Comparison of ENCODE assay signal across 19 cellular contexts in genomic region chr17:27921077-27921476, GRCh38. TPM values are rescaled to one million over a fixed set of nuclear protein-coding genes. Genes with fewer than 3 reads are reported as not detected.
DNase-seq lines count a peak whose midpoint lies in the region; ATAC-seq and TF ChIP-seq lines count a peak whose summit lies in the region.
"Had no signal": no experiment of that assay in that cellular context is flagged by ENCODE, and none has a peak within 500 bp of the region (broad histone marks: within the 10 kb centered on the region; RNA-seq: fewer than 3 reads in every experiment).

No MANE protein-coding gene starts in this region.

- peak overlapping the region in 5 of 10 donors; percentile 21 to 54 (median 46) for H3K27ac ChIP-seq in heart right ventricle
- peak overlapping the region; percentile 22 to 61 for H3K27ac ChIP-seq in right atrium auricular region
- no peak overlapping the region for H3K27ac ChIP-seq in trophoblast cell (ENCODE audit: low read depth, low read length)
- H3K27ac ChIP-seq: 22Rv1, BLaER1, C4-2B had no signal

- peak overlapping the region; percentile 25 for H2AFZ ChIP-seq in trophoblast cell (ENCODE audit: insufficient read depth, low read length, poor library complexity)
- H2AFZ ChIP-seq: GM23338 had no signal

- H3K4me3 ChIP-seq in heart right ventricle (no peak overlapping the region), right atrium auricular region (no peak overlapping the region), trophoblast cell (ENCODE audit: low read depth, low read length) (peak overlapping the region; percentile 21)
- H3K4me3 ChIP-seq: BLaER1, GM23338 had no signal

- H3K4me1 ChIP-seq in heart right ventricle (peaks cover 0 to 14% (median 3%) of the 10 kb centered on the region in 9 donors), right atrium auricular region (peaks cover 0 to 5% of the 10 kb centered on the region in 2 donors), trophoblast cell (ENCODE audit: control insufficient read depth in 1 of 2, insufficient read depth in 2 of 2, low read length in 2 of 2) (no peaks in the 10 kb centered on the region)
- H3K4me1 ChIP-seq: BLaER1, Caco-2 had no signal

- no peak overlapping the region for H2BK120ac ChIP-seq in trophoblast cell (ENCODE audit: insufficient read depth, low read length, poor library complexity)

- H3K14ac ChIP-seq in trophoblast cell (ENCODE audit: low read length), result no peak overlapping the region

- H4K12ac ChIP-seq in trophoblast cell (ENCODE audit: low read depth, low read length), result no peak overlapping the region

- H3K18ac ChIP-seq in trophoblast cell (ENCODE audit: low read length), result no peak overlapping the region

- no peak overlapping the region for H3K9ac ChIP-seq in trophoblast cell (ENCODE audit: low read length)
- H3K9ac ChIP-seq: BLaER1 had no signal

- DNase-seq in Right ventricle myocardium inferior (ENCODE audit: missing footprints), result no peak
- DNase-seq in cardiac septum (ENCODE audit: low spot score), result no peak
- DNase-seq in heart right ventricle, result no peak
- DNase-seq in right atrium auricular region (ENCODE audit: low spot score), result no peak
- DNase-seq in trophoblast cell, result no peak
- no peak for DNase-seq in NCI-H510A treated with DMSO at 0.1 percent for 48 hours (lab: John Stamatoyannopoulos, UW)
- DNase-seq: CD4-positive, CD25-positive, alpha-beta regulatory T cell; CD8-positive, alpha-beta T cell; DMS153; DND-41; H9 had no signal

- H4K91ac ChIP-seq in trophoblast cell (ENCODE audit: low read depth, low read length), result no peak overlapping the region

- H2BK5ac ChIP-seq in trophoblast cell (ENCODE audit: low read depth, low read length, poor library complexity), result no peak overlapping the region

- H3K27me3 ChIP-seq in heart right ventricle, result no peaks in the 10 kb centered on the region
- no peaks in the 10 kb centered on the region for H3K27me3 ChIP-seq in right atrium auricular region
- H3K27me3 ChIP-seq in trophoblast cell (ENCODE audit: insufficient read depth, low read length), result no peaks in the 10 kb centered on the region
- H3K27me3 ChIP-seq: BLaER1 had no signal

- H3K4me2 ChIP-seq in trophoblast cell (ENCODE audit: low read length), result no peak overlapping the region
- H3K4me2 ChIP-seq: BLaER1, GM23338 had no signal

- no peak overlapping the region for H2BK12ac ChIP-seq in trophoblast cell (ENCODE audit: low read length)

- H3K9me3 ChIP-seq in heart right ventricle, result peaks cover 0 to 10% (median 0%) of the 10 kb centered on the region in 11 donors
- peaks cover 0 to 8% of the 10 kb centered on the region in 2 donors for H3K9me3 ChIP-seq in right atrium auricular region
- H3K9me3 ChIP-seq in trophoblast cell (ENCODE audit: insufficient read depth, low read depth, low read length), result peaks cover 1% of the 10 kb centered on the region
- H3K9me3 ChIP-seq: BLaER1, Caco-2 had no signal

- no peaks in the 10 kb centered on the region for H3K79me2 ChIP-seq in trophoblast cell (ENCODE audit: control insufficient read depth, insufficient read depth, low read length, poor library complexity)

- H3K36me3 ChIP-seq in heart right ventricle, result no peaks in the 10 kb centered on the region
- H3K36me3 ChIP-seq in right atrium auricular region, result no peaks in the 10 kb centered on the region
- no peaks in the 10 kb centered on the region for H3K36me3 ChIP-seq in trophoblast cell (ENCODE audit: control insufficient read depth in 1 of 2, insufficient read depth in 2 of 2, low read length in 2 of 2)
- H3K36me3 ChIP-seq: BLaER1 had no signal

- 88 to 92% methylated on average over 5 of the region's 5 CpGs for WGBS in heart right ventricle, 2 donors
- WGBS in trophoblast cell (ENCODE audit: extremely low coverage, insufficient coverage, insufficient read length), result no CpG with 5 or more reads among the region's 5 CpGs

- H3K4ac ChIP-seq in trophoblast cell (ENCODE audit: low read depth, low read length), result no peak overlapping the region

- intact Hi-C loops in Right ventricle myocardium inferior (cut with DNase I) (no loop called here), cardiac septum (cut with DNase I) (no loop called here), heart right ventricle (cut with DNase I) (no loop called here)

- ATAC-seq in Right ventricle myocardium inferior (peak; percentile 21), heart right ventricle (peak in 6 of 8 donors; percentile 18 to 61 (median 32)), GM21723 (IDR thresholded peaks at IDR 0.05; ENCODE audit: unreplicated experiment) (no peak), GM18520 (IDR thresholded peaks at IDR 0.05; ENCODE audit: unreplicated experiment) (no peak)
- ATAC-seq: CD8-positive, alpha-beta T cell; GM23338; HCT116 had no signal

- H3K23ac ChIP-seq in trophoblast cell (ENCODE audit: low read length), result no peak overlapping the region

- no peak overlapping the region for H2AK5ac ChIP-seq in trophoblast cell (ENCODE audit: low read length)

- TF ChIP-seq CTCF in heart right ventricle (IDR thresholded peaks at IDR 0.05), result no peak
- no peak for TF ChIP-seq CTCF in right atrium auricular region (IDR thresholded peaks at IDR 0.05)

- H3K79me1 ChIP-seq in trophoblast cell (ENCODE audit: low read length), result no peaks in the 10 kb centered on the region

- H4K8ac ChIP-seq in trophoblast cell (ENCODE audit: low read depth, low read length), result no peak overlapping the region

RNA-seq across cellular contexts. Expression of gene LYRM9, which starts 27.9 kb away (rescaled TPM):
- total RNA-seq in Right ventricle myocardium inferior (6.7 TPM), cardiac septum (8.8 TPM), heart right ventricle (10 to 100 TPM in 5 of 10 donors, 1 to 10 TPM in 5; 8.7 to 13.3 (median 9.8) TPM), right atrium auricular region (10 to 100 TPM; 13.8 to 19.5 TPM)
- 1 to 10 TPM; 4.1 to 9.1 TPM for polyA plus RNA-seq in heart right ventricle
- 3.0 and 3.9 TPM in 2 replicates for polyA plus RNA-seq in trophoblast cell (2013)

Comparison
In these comparisons a context has a peak if more than half of its experiments do, and no peak if none do; other contexts are left out.
1. ATAC-seq: peak in Right ventricle myocardium inferior (single experiment) and heart right ventricle (6 of 8); none in GM21723 (single experiment) and GM18520 (single experiment).